7 cellular contexts compared by ENCODE assay signal in the genomic region with DNA sequence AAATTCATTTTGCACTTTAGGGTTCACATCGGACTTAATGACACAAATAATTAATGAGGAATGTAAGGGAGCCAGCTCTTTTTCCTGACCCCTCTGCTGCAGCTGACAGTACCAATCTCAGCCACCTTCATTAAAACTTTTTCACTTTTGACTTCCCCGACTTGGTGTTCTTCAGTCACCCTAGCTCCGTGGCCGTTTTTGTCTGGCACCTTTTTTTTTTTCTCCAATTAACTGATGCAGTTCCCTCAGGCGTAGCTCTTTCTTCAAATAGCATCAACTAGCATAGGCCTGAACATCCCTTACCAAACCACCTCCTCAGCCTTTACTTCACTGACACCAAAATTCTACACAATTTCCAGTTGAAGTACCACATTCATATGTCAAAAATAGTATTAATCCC.
"Had no signal": no experiment of that assay in that cellular context is flagged by ENCODE, and none has a peak within 500 bp of the region (broad histone marks: within the 10 kb centered on the region; RNA-seq: fewer than 3 reads in every experiment).

No MANE protein-coding gene starts in this region.

- FAIRE-seq: G401.6, GM12891, GM12892, GM18507, GM19239 had no signal

- DNase-seq: GDM1, GF-D8 had no signal
